1 cellular context compared by ENCODE assay signal in genomic region chr1:121210778-121211177, GRCh38. TPM values are rescaled to one million over a fixed set of nuclear protein-coding genes. Genes with fewer than 3 reads are reported as not detected.
"Had no signal": no experiment of that assay in that cellular context is flagged by ENCODE, and none has a peak within 500 bp of the region (broad histone marks: within the 10 kb centered on the region; RNA-seq: fewer than 3 reads in every experiment).

No MANE protein-coding gene starts in this region.

RNA-seq across cellular contexts. Expression of gene FAM72B, which starts 26.6 kb away (rescaled TPM):
- total RNA-seq: gastrocnemius medialis had no signal
